Comparison of ENCODE assay signal across 1 cellular context in the genomic region with DNA sequence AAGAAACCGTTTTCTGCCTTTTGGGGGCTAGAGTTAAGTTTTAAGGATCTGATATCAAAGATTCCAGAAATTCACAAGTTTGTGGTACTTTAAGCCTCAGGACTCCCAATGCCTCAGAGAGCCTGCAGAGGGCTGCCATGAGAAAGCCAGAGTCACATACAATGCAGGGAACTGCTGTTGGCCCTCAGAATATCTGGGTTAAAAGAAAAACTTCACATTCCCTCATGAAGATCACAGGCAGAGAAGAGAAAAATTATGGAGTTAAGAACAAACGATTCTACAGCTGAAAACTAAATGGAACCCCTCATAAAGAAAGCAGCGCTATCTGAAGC.
TF ChIP-seq lines count a peak whose summit lies in the region.

No MANE protein-coding gene starts in this region.

TF ChIP-seq in H1, 55 proteins besides CTCF, POLR2A, EP300 and RAD21:
- TF ChIP-seq, protein P1, sequence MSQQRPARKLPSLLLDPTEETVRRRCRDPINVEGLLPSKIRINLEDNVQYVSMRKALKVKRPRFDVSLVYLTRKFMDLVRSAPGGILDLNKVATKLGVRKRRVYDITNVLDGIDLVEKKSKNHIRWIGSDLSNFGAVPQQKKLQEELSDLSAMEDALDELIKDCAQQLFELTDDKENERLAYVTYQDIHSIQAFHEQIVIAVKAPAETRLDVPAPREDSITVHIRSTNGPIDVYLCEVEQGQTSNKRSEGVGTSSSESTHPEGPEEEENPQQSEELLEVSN (IDR thresholded peaks at IDR 0.05), result no peak
- TF ChIP-seq CHD2 (IDR thresholded peaks at IDR 0.05; ENCODE audit: low read length), result no peak
- no peak for TF ChIP-seq KDM5A (IDR thresholded peaks at IDR 0.05; ENCODE audit: low read length)
- no peak for TF ChIP-seq RXRA (IDR thresholded peaks at IDR 0.05; ENCODE audit: insufficient read depth, low read depth, low read length)
- TF ChIP-seq CBX8 (IDR thresholded peaks at IDR 0.05; ENCODE audit: borderline replicate concordance, low read depth, low read length), result no peak
- TF ChIP-seq FOSL1 (IDR thresholded peaks at IDR 0.05; ENCODE audit: insufficient read depth, low read depth, low read length), result no peak
- TF ChIP-seq, protein P2, sequence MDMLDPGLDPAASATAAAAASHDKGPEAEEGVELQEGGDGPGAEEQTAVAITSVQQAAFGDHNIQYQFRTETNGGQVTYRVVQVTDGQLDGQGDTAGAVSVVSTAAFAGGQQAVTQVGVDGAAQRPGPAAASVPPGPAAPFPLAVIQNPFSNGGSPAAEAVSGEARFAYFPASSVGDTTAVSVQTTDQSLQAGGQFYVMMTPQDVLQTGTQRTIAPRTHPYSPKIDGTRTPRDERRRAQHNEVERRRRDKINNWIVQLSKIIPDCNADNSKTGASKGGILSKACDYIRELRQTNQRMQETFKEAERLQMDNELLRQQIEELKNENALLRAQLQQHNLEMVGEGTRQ (IDR thresholded peaks at IDR 0.05; ENCODE audit: low read length), result no peak
- TF ChIP-seq SP4 (IDR thresholded peaks at IDR 0.05; ENCODE audit: low read length), result no peak
- TF ChIP-seq CBX5 (IDR thresholded peaks at IDR 0.05; ENCODE audit: low read depth, low read length), result no peak
- TF ChIP-seq, protein P3, sequence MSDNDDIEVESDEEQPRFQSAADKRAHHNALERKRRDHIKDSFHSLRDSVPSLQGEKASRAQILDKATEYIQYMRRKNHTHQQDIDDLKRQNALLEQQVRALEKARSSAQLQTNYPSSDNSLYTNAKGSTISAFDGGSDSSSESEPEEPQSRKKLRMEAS (IDR thresholded peaks at IDR 0.05), result no peak
